29 cellular contexts compared by ENCODE assay signal in genomic region chr6:99739526-99739925, GRCh38.
DNase-seq lines count a peak whose midpoint lies in the region; ATAC-seq and TF ChIP-seq lines count a peak whose summit lies in the region.
"Had no signal": no experiment of that assay in that cellular context is flagged by ENCODE, and none has a peak within 500 bp of the region (broad histone marks: within the 10 kb centered on the region; RNA-seq: fewer than 3 reads in every experiment).

No MANE protein-coding gene starts in this region.

- H3K27ac ChIP-seq in right atrium auricular region (no peak overlapping the region), stomach (no peak overlapping the region)
- H3K27ac ChIP-seq: C4-2B, gastroesophageal sphincter, ovary, spleen, testis had no signal

- H3K27me3 Mint-ChIP-seq in activated T-cell treated with anti-CD3 and anti-CD28 coated beads, Interleukin-2, amount 50 U/mL, for 4 hours (ENCODE audit: low read depth): peaks cover 47% of the 10 kb centered on the region
- peaks cover 65% of the 10 kb centered on the region for H3K27me3 Mint-ChIP-seq in progenitor cell of endocrine pancreas

- H3K4me1 ChIP-seq in right atrium auricular region (no peaks in the 10 kb centered on the region), stomach (no peaks in the 10 kb centered on the region)
- H3K4me1 ChIP-seq: gastroesophageal sphincter, spleen, testis had no signal

- H3K36me3 Mint-ChIP-seq in activated T-cell treated with anti-CD3 and anti-CD28 coated beads, Interleukin-2, amount 50 U/mL, for 4 hours (ENCODE audit: insufficient read depth): no peaks in the 10 kb centered on the region
- no peaks in the 10 kb centered on the region for H3K36me3 Mint-ChIP-seq in progenitor cell of endocrine pancreas (ENCODE audit: insufficient read depth)
- H3K36me3 Mint-ChIP-seq: activated CD8-positive, alpha-beta memory T cell treated with anti-CD3 and anti-CD28 coated beads, Interleukin-2, amount 10 ng/mL, durations not matched to agents 7 days and 5 days had no signal

- TF ChIP-seq CTCF in right atrium auricular region (IDR thresholded peaks at IDR 0.05) (no peak), stomach (IDR thresholded peaks at IDR 0.05) (no peak), progenitor cell of endocrine pancreas (IDR thresholded peaks at IDR 0.05; ENCODE audit: unreplicated experiment) (no peak)

- TF ChIP-seq POLR2A in stomach (IDR thresholded peaks at IDR 0.05): no peak

- WGBS in stomach, 5 donors: 32 to 51% (median 43%) methylated on average over 2 of the region's 2 CpGs

- no peaks in the 10 kb centered on the region for H3K9me3 Mint-ChIP-seq in activated T-cell treated with anti-CD3 and anti-CD28 coated beads, Interleukin-2, amount 50 U/mL, for 4 hours
- H3K9me3 Mint-ChIP-seq in progenitor cell of endocrine pancreas (ENCODE audit: low read depth): no peaks in the 10 kb centered on the region
- H3K9me3 Mint-ChIP-seq: activated B cell treated with CpG ODN at 0.5 μM for 24 hours; activated CD4-positive, alpha-beta T cell treated with anti-CD3 and anti-CD28 coated beads, Interleukin-2, amount 10 ng/mL, durations not matched to agents 7 days and 5 days; activated T-cell treated with anti-CD3 and anti-CD28 coated beads, Interleukin-2, amount 50 U/mL, for 72 hours; nephron progenitor cell had no signal

- H3K36me3 ChIP-seq in right atrium auricular region: no peaks in the 10 kb centered on the region
- H3K36me3 ChIP-seq in stomach: no peaks in the 10 kb centered on the region
- H3K36me3 ChIP-seq: gastroesophageal sphincter, ovary, spleen had no signal

- H3K4me1 Mint-ChIP-seq in activated T-cell treated with anti-CD3 and anti-CD28 coated beads, Interleukin-2, amount 50 U/mL, for 4 hours (ENCODE audit: low read depth): no peaks in the 10 kb centered on the region
- H3K4me1 Mint-ChIP-seq in progenitor cell of endocrine pancreas (ENCODE audit: low read depth): no peaks in the 10 kb centered on the region
- H3K4me1 Mint-ChIP-seq: activated B cell treated with CpG ODN at 0.5 μM for 24 hours; activated CD4-positive, alpha-beta T cell treated with anti-CD3 and anti-CD28 coated beads, Interleukin-2, amount 10 ng/mL, durations not matched to agents 7 days and 5 days; activated CD8-positive, alpha-beta memory T cell treated with anti-CD3 and anti-CD28 coated beads, Interleukin-2, amount 10 ng/mL, durations not matched to agents 7 days and 5 days; nephron progenitor cell had no signal

- ATAC-seq in Right ventricle myocardium inferior: peak; percentile 79
- ATAC-seq in activated T-cell treated with anti-CD3 and anti-CD28 coated beads, Interleukin-2, amount 50 U/mL, for 4 hours: no peak
- ATAC-seq: activated CD8-positive, alpha-beta memory T cell treated with anti-CD3 and anti-CD28 coated beads, Interleukin-2, amount 10 ng/mL, durations not matched to agents 7 days and 5 days; activated T-cell treated with anti-CD3 and anti-CD28 coated beads, Interleukin-2, amount 50 U/mL, for 72 hours; gastroesophageal sphincter; stimulated activated naive CD8-positive, alpha-beta T cell treated with anti-CD3 and anti-CD28 coated beads, Interleukin-15, Interleukin-2, amounts not matched to agents 100 U/mL and 50 U/mL, for 24 hours had no signal

- H3K9me3 ChIP-seq in right atrium auricular region: no peaks in the 10 kb centered on the region
- no peaks in the 10 kb centered on the region for H3K9me3 ChIP-seq in stomach
- H3K9me3 ChIP-seq: gastroesophageal sphincter, ovary, spleen, testis had no signal

- intact Hi-C loops in Right ventricle myocardium inferior (cut with DNase I) (no loop called here), stomach (cut with DNase I; ENCODE audit: low total_unique reads) (no loop called here)

- no peak for DNase-seq in Right ventricle myocardium inferior (ENCODE audit: missing footprints)
- no peak for DNase-seq in right atrium auricular region (ENCODE audit: low spot score)
- DNase-seq in NCI-H446 treated with DMSO at 0.1 percent for 48 hours (lab: John Stamatoyannopoulos, UW): peak; percentile 83
- DNase-seq in cerebellum (ENCODE audit: low spot score): peak; percentile 83
- peak; percentile 26 for DNase-seq in stomach
- DNase-seq in activated T-cell treated with anti-CD3 and anti-CD28 coated beads, Interleukin-2, amount 50 U/mL, for 4 hours: no peak
- no peak for DNase-seq in progenitor cell of endocrine pancreas (ENCODE audit: low spot score, unreplicated experiment)
- DNase-seq in DMS79 (lab: John Stamatoyannopoulos, UW): no peak
- DNase-seq: activated B cell treated with CpG ODN at 0.5 μM for 24 hours; activated CD4-positive, alpha-beta T cell treated with anti-CD3 and anti-CD28 coated beads, Interleukin-2, amount 10 ng/mL, durations not matched to agents 7 days and 5 days; activated CD8-positive, alpha-beta memory T cell treated with anti-CD3 and anti-CD28 coated beads, Interleukin-2, amount 10 ng/mL, durations not matched to agents 7 days and 5 days; activated naive CD4-positive, alpha-beta T cell; activated T-cell treated with anti-CD3 and anti-CD28 coated beads, Interleukin-2, amount 50 U/mL, for 72 hours; central memory CD4-positive, alpha-beta T cell; COR-L47; DMS79 treated with DMSO at 0.1 percent for 48 hours; GF-D8; hypothalamus; IMR-90; mammary epithelial cell; NCI-H146; nephron progenitor cell; ovary; spleen; stimulated activated CD4-positive, alpha-beta T cell treated with anti-CD3 and anti-CD28 coated beads, Interleukin-2, amount 100 ng/mL, for 24 hours; stimulated activated naive CD8-positive, alpha-beta T cell treated with anti-CD3 and anti-CD28 coated beads, Interleukin-15, Interleukin-2, amounts not matched to agents 100 U/mL and 50 U/mL, for 24 hours; testis had no signal

- H3K27me3 ChIP-seq in right atrium auricular region: no peaks in the 10 kb centered on the region
- peaks cover 0 to 19% (median 8%) of the 10 kb centered on the region in 3 donors for H3K27me3 ChIP-seq in stomach
- H3K27me3 ChIP-seq: ovary, testis had no signal

- H3K4me3 ChIP-seq in right atrium auricular region (no peak overlapping the region), stomach (no peak overlapping the region)
- H3K4me3 ChIP-seq: gastroesophageal sphincter, ovary, spleen, testis had no signal

- H3K27ac Mint-ChIP-seq in progenitor cell of endocrine pancreas: no peak overlapping the region
- H3K27ac Mint-ChIP-seq: activated B cell treated with CpG ODN at 0.5 μM for 24 hours; activated CD4-positive, alpha-beta T cell treated with anti-CD3 and anti-CD28 coated beads, Interleukin-2, amount 10 ng/mL, durations not matched to agents 7 days and 5 days; activated CD8-positive, alpha-beta memory T cell treated with anti-CD3 and anti-CD28 coated beads, Interleukin-2, amount 10 ng/mL, durations not matched to agents 7 days and 5 days; activated T-cell treated with anti-CD3 and anti-CD28 coated beads, Interleukin-2, amount 50 U/mL, for 72 hours; nephron progenitor cell had no signal

- no peak overlapping the region for H3K4me3 Mint-ChIP-seq in activated T-cell treated with anti-CD3 and anti-CD28 coated beads, Interleukin-2, amount 50 U/mL, for 4 hours
- no peak overlapping the region for H3K4me3 Mint-ChIP-seq in progenitor cell of endocrine pancreas (ENCODE audit: low read depth)
- H3K4me3 Mint-ChIP-seq: activated B cell treated with CpG ODN at 0.5 μM for 24 hours; activated CD4-positive, alpha-beta T cell treated with anti-CD3 and anti-CD28 coated beads, Interleukin-2, amount 10 ng/mL, durations not matched to agents 7 days and 5 days; activated CD8-positive, alpha-beta memory T cell treated with anti-CD3 and anti-CD28 coated beads, Interleukin-2, amount 10 ng/mL, durations not matched to agents 7 days and 5 days; activated T-cell treated with anti-CD3 and anti-CD28 coated beads, Interleukin-2, amount 50 U/mL, for 72 hours; nephron progenitor cell had no signal

- no peak for TF ChIP-seq EP300 in stomach (IDR thresholded peaks at IDR 0.05)

Comparison
In these comparisons a context has a peak if more than half of its experiments do, and no peak if none do; other contexts are left out.
1. DNase-seq: peak in NCI-H446 treated with DMSO at 0.1 percent for 48 hours (single experiment), cerebellum (single experiment) and stomach (single experiment); none in Right ventricle myocardium inferior (single experiment), right atrium auricular region (single experiment), activated T-cell treated with anti-CD3 and anti-CD28 coated beads, Interleukin-2, amount 50 U/mL, for 4 hours (single experiment), progenitor cell of endocrine pancreas (single experiment) and DMS79 (single experiment).